17 cellular contexts compared by ENCODE assay signal in the genomic region with DNA sequence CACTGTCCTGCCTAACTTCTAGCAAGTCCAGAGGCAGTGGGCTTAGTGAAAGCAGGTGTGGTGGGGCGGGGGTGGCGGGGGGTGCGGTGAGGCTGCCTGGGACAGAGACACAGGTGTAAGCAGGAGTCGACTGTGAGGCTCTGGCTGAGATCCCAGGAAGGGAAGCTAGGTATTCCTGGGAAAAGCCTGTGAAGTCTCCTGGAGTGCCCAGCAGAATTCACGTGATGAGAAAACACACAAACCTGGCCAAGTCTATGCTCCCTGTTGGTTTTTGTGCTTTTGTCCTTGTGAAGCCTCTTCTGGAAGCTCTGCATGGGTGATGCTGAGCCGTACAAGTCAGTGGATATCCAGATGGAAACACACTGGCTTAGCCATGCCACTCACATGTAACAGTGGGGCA. TPM values are rescaled to one million over a fixed set of nuclear protein-coding genes. Genes with fewer than 3 reads are reported as not detected.
DNase-seq lines count a peak whose midpoint lies in the region; ATAC-seq and TF ChIP-seq lines count a peak whose summit lies in the region.
"Had no signal": no experiment of that assay in that cellular context is flagged by ENCODE, and none has a peak within 500 bp of the region (broad histone marks: within the 10 kb centered on the region; RNA-seq: fewer than 3 reads in every experiment).

No MANE protein-coding gene starts in this region.

- peaks cover 5% of the 10 kb centered on the region for H3K27me3 ChIP-seq in H7 (ENCODE audit: control insufficient read depth, insufficient read depth, low read length)
- H3K27me3 ChIP-seq in body of pancreas = no peaks in the 10 kb centered on the region
- H3K27me3 ChIP-seq in gastrocnemius medialis = no peaks in the 10 kb centered on the region
- H3K27me3 ChIP-seq: breast epithelium, heart right ventricle, upper lobe of left lung had no signal

- peak; percentile 31 for ATAC-seq in body of pancreas
- ATAC-seq in gastrocnemius medialis = no peak
- no peak for ATAC-seq in HG02798 (IDR thresholded peaks at IDR 0.05; ENCODE audit: poor library complexity, unreplicated experiment)
- ATAC-seq: heart right ventricle had no signal

- intact Hi-C loops in body of pancreas (cut with DNase I) = no loop called here
- intact Hi-C loops in gastrocnemius medialis (cut with DNase I; ENCODE audit: low total_unique reads) = loop anchor here (2.0 to 5.0 kb wide), 2 partner anchors 87 to 410 kb away; no protein-coding TSS in a partner anchor

- no peak overlapping the region for H3K4me3 ChIP-seq in H7 (ENCODE audit: insufficient read depth, low read depth, low read length)
- H3K4me3 ChIP-seq in body of pancreas = no peak overlapping the region
- H3K4me3 ChIP-seq in gastrocnemius medialis = no peak overlapping the region
- H3K4me3 ChIP-seq: breast epithelium, heart right ventricle, upper lobe of left lung had no signal

- 4 to 21% methylated on average over 5 to 6 of the region's 6 CpGs for WGBS in body of pancreas, 2 donors

- no peaks in the 10 kb centered on the region for H3K9me3 ChIP-seq in body of pancreas
- H3K9me3 ChIP-seq in gastrocnemius medialis = no peaks in the 10 kb centered on the region
- H3K9me3 ChIP-seq: breast epithelium, heart right ventricle, upper lobe of left lung had no signal

- H3K27ac ChIP-seq in body of pancreas (peak overlapping the region; percentile 10 to 92 (median 37)), gastrocnemius medialis (peak overlapping the region; percentile 95 to 97 (median 97))
- H3K27ac ChIP-seq: heart right ventricle, upper lobe of left lung had no signal

- DNase-seq in H7 = peak; percentile 51
- peak; percentile 77 for DNase-seq in NCI-H2029 treated with DMSO at 0.1 percent for 48 hours (lab: John Stamatoyannopoulos, UW)
- DNase-seq in body of pancreas = peak; percentile 52 to 81 (median 72)
- DNase-seq in gastrocnemius medialis = peak in 1 of 2 donors; percentile 29
- DNase-seq in SW 1271 (lab: John Stamatoyannopoulos, UW) = no peak
- DNase-seq in DMS 273 (lab: John Stamatoyannopoulos, UW; ENCODE audit: unreplicated experiment) = no peak
- DNase-seq: activated CD4-positive, alpha-beta T cell treated with anti-CD3 and anti-CD28 coated beads, Interleukin-2, amount 50 U/mL, for 1 hour; activated CD8-positive, alpha-beta memory T cell treated with anti-CD3 and anti-CD28 coated beads, Interleukin-2, amount 50 U/mL, for 4 hours; activated effector memory CD4-positive, alpha-beta T cell treated with Interleukin-2 at 50 U/mL for 16 hours; heart right ventricle; NCI-H187; NCI-H526; Right ventricle myocardium superior; stimulated activated CD4-positive, alpha-beta T cell treated with anti-CD3 and anti-CD28 coated beads, Interleukin-4, amount 100 ng/mL, for 24 hours; upper lobe of left lung had no signal

- TF ChIP-seq POLR2A in body of pancreas (IDR thresholded peaks at IDR 0.05) (no peak), gastrocnemius medialis (IDR thresholded peaks at IDR 0.05) (no peak)

- peaks cover 86% of the 10 kb centered on the region for H3K4me1 ChIP-seq in body of pancreas
- peaks cover 84 to 85% of the 10 kb centered on the region in 2 donors for H3K4me1 ChIP-seq in gastrocnemius medialis
- H3K4me1 ChIP-seq: breast epithelium had no signal

- TF ChIP-seq CTCF in body of pancreas (IDR thresholded peaks at IDR 0.05) = no peak
- no peak for TF ChIP-seq CTCF in gastrocnemius medialis (IDR thresholded peaks at IDR 0.05 in 4 of 5, conservative IDR thresholded peaks at IDR 0.05 in 1 of 5)

- in situ Hi-C loops in gastrocnemius medialis (cut with MboI; ENCODE audit: low sequenced_read_pairs in 4 of 4) = loop anchor here in 3 of 4 donors (5.0 to 10.0 kb wide), 3 partner anchors 130 to 225 kb away; no protein-coding TSS in a partner anchor

- H3K36me3 ChIP-seq in H7 (replicated peaks; ENCODE audit: control insufficient read depth, insufficient read depth, low read length) = no peaks in the 10 kb centered on the region
- no peaks in the 10 kb centered on the region for H3K36me3 ChIP-seq in body of pancreas (replicated peaks in 1 of 2; ENCODE audit: insufficient read depth in 1 of 2, low read depth in 2 of 2)
- no peaks in the 10 kb centered on the region for H3K36me3 ChIP-seq in gastrocnemius medialis
- H3K36me3 ChIP-seq: breast epithelium had no signal

RNA-seq across cellular contexts. Expression of gene GALNT2, which starts 5.3 kb away (rescaled TPM):
- total RNA-seq in H7 (2014; rRNA removed; shearing (Covaris generic)) = 99.1 and 105 TPM in 2 replicates
- total RNA-seq in body of pancreas = 10 to 100 TPM; 45.9 to 68.6 TPM
- 100 to 1,000 TPM in 1 of 4 donors, 10 to 100 TPM in 3; 73.7 to 106 (median 78.3) TPM for total RNA-seq in gastrocnemius medialis

Comparison
In these comparisons a context has a peak if more than half of its experiments do, and no peak if none do; other contexts are left out.
1. DNase-seq: peak in H7 (single experiment), NCI-H2029 treated with DMSO at 0.1 percent for 48 hours (single experiment) and body of pancreas (4 of 4); none in SW 1271 (0 of 2) and DMS 273 (single experiment).